33 cellular contexts compared by ENCODE assay signal in the genomic region with DNA sequence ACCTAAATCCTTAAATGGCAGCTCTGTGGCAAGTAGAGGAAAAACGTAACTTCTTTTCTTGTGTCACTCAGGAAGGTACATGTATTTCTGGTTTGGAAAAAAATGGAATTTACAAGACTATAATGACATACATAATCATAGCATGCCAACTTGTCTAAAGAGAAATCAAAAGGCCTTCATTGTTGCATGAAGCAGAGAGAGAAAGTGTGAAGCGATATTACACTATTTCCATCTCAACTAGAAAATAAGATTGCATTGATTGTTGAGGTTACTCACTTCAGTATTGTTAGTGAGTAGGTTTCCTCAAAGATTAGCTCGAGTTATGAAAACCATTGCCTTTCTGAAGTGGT.
"Had no signal": no experiment of that assay in that cellular context is flagged by ENCODE, and none has a peak within 500 bp of the region (broad histone marks: within the 10 kb centered on the region; RNA-seq: fewer than 3 reads in every experiment).

No MANE protein-coding gene starts in this region.

- H3K4me2 ChIP-seq: KMS-11 had no signal

- H3K9me3 ChIP-seq: MG63 had no signal

- H3K27me3 ChIP-seq: MG63 had no signal

- DNase-seq: Karpas-422, Kasumi-1, KG1, MG63, MM.1S, MV-4-11, NCI-H1048, NCI-H1092, NCI-H1092 treated with DMSO at 0.1 percent for 48 hours, NCI-H1105, NCI-H1105 treated with DMSO at 0.1 percent for 48 hours, NCI-H1417, NCI-H1417 treated with DMSO at 0.1 percent for 48 hours, NCI-H1436, NCI-H1436 treated with DMSO at 0.1 percent for 48 hours, NCI-H146, NCI-H1694, NCI-H1694 treated with DMSO at 0.1 percent for 48 hours, NCI-H187, NCI-H187 treated with DMSO at 0.1 percent for 48 hours, NCI-H1930, NCI-H2029, NCI-H2029 treated with DMSO at 0.1 percent for 48 hours, NCI-H2081, NCI-H2081 treated with DMSO at 0.1 percent for 48 hours, NCI-H2107, NCI-H2171, NCI-H2171 treated with DMSO at 0.1 percent for 48 hours, NCI-H2227 treated with DMSO at 0.1 percent for 48 hours, NCI-H345, NCI-H446, NCI-H446 treated with DMSO at 0.1 percent for 48 hours had no signal

- H3K9ac ChIP-seq: KMS-11 had no signal

- H3K36me3 ChIP-seq: MG63 had no signal

- H3K27ac ChIP-seq: KMS-11 had no signal

- H3K4me3 ChIP-seq: MG63 had no signal
